ENCODE assay signal across 16 cellular contexts in the genomic region with DNA sequence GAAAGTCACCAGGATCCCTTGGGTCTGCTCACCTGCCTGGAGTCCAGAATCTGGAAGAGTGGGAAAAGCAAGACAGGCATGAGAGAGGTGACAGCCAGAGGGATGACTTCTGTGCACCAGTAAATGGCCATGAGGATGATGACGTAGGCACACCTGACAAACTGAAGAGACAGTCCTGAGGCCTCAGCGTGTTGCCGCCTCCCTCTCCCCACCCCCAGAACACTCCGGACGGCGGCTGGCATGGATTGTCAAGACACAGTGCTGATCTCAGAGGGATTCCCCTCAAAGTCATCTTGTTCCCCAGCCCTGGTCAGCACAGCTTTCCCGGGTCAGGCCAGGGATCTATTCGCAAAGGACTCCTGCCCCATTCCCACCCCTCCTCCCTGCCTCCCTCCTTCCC. TPM values are rescaled to one million over a fixed set of nuclear protein-coding genes. Genes with fewer than 3 reads are reported as not detected.
A peak's percentile ranks its signal among the peaks of the same experiment; 100 is the strongest.
DNase-seq lines count a peak whose midpoint lies in the region; ATAC-seq and TF ChIP-seq lines count a peak whose summit lies in the region.
"Had no signal": no experiment of that assay in that cellular context is flagged by ENCODE, and none has a peak within 500 bp of the region (broad histone marks: within the 10 kb centered on the region; RNA-seq: fewer than 3 reads in every experiment).

No MANE protein-coding gene starts in this region.

- H3K4me1 ChIP-seq in liver (ENCODE audit: control insufficient read depth in 4 of 4, insufficient read depth in 4 of 4, low read length in 3 of 4) (peaks cover 16 to 81% (median 63%) of the 10 kb centered on the region in 4 donors), SJCRH30 (no peaks in the 10 kb centered on the region)

- H3K9me3 Mint-ChIP-seq in progenitor cell of endocrine pancreas (ENCODE audit: low read depth), result no peaks in the 10 kb centered on the region
- H3K9me3 Mint-ChIP-seq: H9, IgD-negative memory B cell had no signal

- DNase-seq in activated CD8-positive, alpha-beta memory T cell treated with anti-CD3 and anti-CD28 coated beads, Interleukin-2, amount 50 U/mL, for 48 hours, result peak; percentile 34
- no peak for DNase-seq in activated CD8-positive, alpha-beta memory T cell treated with anti-CD3 and anti-CD28 coated beads for 24 hours
- DNase-seq in progenitor cell of endocrine pancreas (ENCODE audit: low spot score, unreplicated experiment), result no peak
- DNase-seq in SJCRH30, result no peak
- DNase-seq: 8988T, AML-193, DMS53, GF-D8, GOT3, H9 had no signal

- H3K9me3 ChIP-seq in liver (ENCODE audit: control insufficient read depth in 4 of 4, low read length in 3 of 4), result no peaks in the 10 kb centered on the region
- H3K9me3 ChIP-seq in SJCRH30 (replicated peaks), result no peaks in the 10 kb centered on the region
- H3K9me3 ChIP-seq: BLaER1 had no signal

- ATAC-seq in HG02642 (IDR thresholded peaks at IDR 0.05; ENCODE audit: poor library complexity, unreplicated experiment), result no peak
- ATAC-seq in HG03432 (IDR thresholded peaks at IDR 0.05; ENCODE audit: unreplicated experiment), result no peak

- TF ChIP-seq CTCF in liver (IDR thresholded peaks at IDR 0.05; ENCODE audit: low read depth, low read length, missing input control), result no peak
- no peak for TF ChIP-seq CTCF in progenitor cell of endocrine pancreas (IDR thresholded peaks at IDR 0.05; ENCODE audit: unreplicated experiment)

- peaks cover 1% of the 10 kb centered on the region for H3K4me1 Mint-ChIP-seq in progenitor cell of endocrine pancreas (ENCODE audit: low read depth)
- H3K4me1 Mint-ChIP-seq: IgD-negative memory B cell had no signal

- 66% methylated on average over 8 of the region's 8 CpGs for WGBS in liver

- TF ChIP-seq RAD21 in liver (IDR thresholded peaks at IDR 0.05), result no peak

- H3K27me3 ChIP-seq in liver (ENCODE audit: control insufficient read depth in 4 of 4, insufficient read depth in 4 of 4, low read length in 3 of 4) (no peaks in the 10 kb centered on the region), SJCRH30 (no peaks in the 10 kb centered on the region)

- H3K27ac ChIP-seq in liver (ENCODE audit: low read depth in 1 of 2, low read length in 2 of 2) (peak overlapping the region; percentile 79 to 97), SJCRH30 (no peak overlapping the region)
- H3K27ac ChIP-seq: BLaER1 had no signal

- peak overlapping the region in 1 of 2 donors; percentile 77 for H3K9ac ChIP-seq in liver (ENCODE audit: low read depth in 1 of 2, low read length in 2 of 2)
- H3K9ac ChIP-seq: BLaER1 had no signal

- H3K36me3 ChIP-seq in liver (ENCODE audit: control insufficient read depth in 4 of 4, insufficient read depth in 3 of 4, low read depth in 1 of 4, low read length in 3 of 4), result peaks cover 0 to 14% (median 5%) of the 10 kb centered on the region in 4 donors
- no peaks in the 10 kb centered on the region for H3K36me3 ChIP-seq in SJCRH30
- H3K36me3 ChIP-seq: BLaER1 had no signal

- H3K4me3 ChIP-seq in liver (ENCODE audit: low read depth in 1 of 3, low read length in 3 of 3), result no peak overlapping the region
- H3K4me3 ChIP-seq in SJCRH30, result no peak overlapping the region
- H3K4me3 ChIP-seq: BLaER1 had no signal

- peaks cover 73% of the 10 kb centered on the region for H3K27me3 Mint-ChIP-seq in progenitor cell of endocrine pancreas

- H3K4me3 Mint-ChIP-seq in progenitor cell of endocrine pancreas (ENCODE audit: low read depth), result no peak overlapping the region
- H3K4me3 Mint-ChIP-seq: H9 had no signal

- no peaks in the 10 kb centered on the region for H3K36me3 Mint-ChIP-seq in progenitor cell of endocrine pancreas (ENCODE audit: insufficient read depth)
- H3K36me3 Mint-ChIP-seq: IgD-negative memory B cell had no signal

- peak overlapping the region; percentile 52 for H3K27ac Mint-ChIP-seq in progenitor cell of endocrine pancreas

TF ChIP-seq in liver, 16 proteins besides CTCF, POLR2A, EP300 and RAD21:
- no peak for TF ChIP-seq RXRA (IDR thresholded peaks at IDR 0.05)
- TF ChIP-seq HNF4G (IDR thresholded peaks at IDR 0.05), result no peak
- TF ChIP-seq FOXA1 (IDR thresholded peaks at IDR 0.05), result peak; percentile 5

RNA-seq across cellular contexts. Expression of a gene that starts 6.2 kb away (rescaled TPM):
- 100 to 1,000 TPM in 1 of 2 donors, 10 to 100 TPM in 1; 88.4 to 399 TPM for total RNA-seq in liver
- polyA plus RNA-seq in liver, result 100 to 1,000 TPM; 159 to 329 TPM
- total RNA-seq in progenitor cell of endocrine pancreas, result 0.93 and 1.1 TPM in 2 replicates
- total RNA-seq in SJCRH30 (2014; rRNA removed; shearing (Covaris generic)), result not detected in 2 replicates
- total RNA-seq: HT-29 had no signal

RNA-seq across cellular contexts. Expression of a gene that starts 48.9 kb away (rescaled TPM):
- total RNA-seq in liver, result 10 to 100 TPM in 1 of 2 donors, 1 to 10 TPM in 1; 6.7 to 33.9 TPM
- polyA plus RNA-seq in liver, result 10 to 100 TPM; 18.3 to 20.2 TPM
- not detected in 2 replicates for total RNA-seq in progenitor cell of endocrine pancreas
- total RNA-seq in SJCRH30 (2014; rRNA removed; shearing (Covaris generic)), result 0.04 TPM in 1 of 2 replicates, not detected in the other
- total RNA-seq: H9 had no signal

RNA-seq across cellular contexts. Expression of a gene that starts 55.4 kb away (rescaled TPM):
- 1 to 10 TPM in 1 of 2 donors, under 1 TPM in 1; 0.56 to 2.2 TPM for total RNA-seq in liver
- 10 to 100 TPM in 1 of 2 donors, 1 to 10 TPM in 1; 3.3 to 33.2 TPM for polyA plus RNA-seq in liver
- total RNA-seq in progenitor cell of endocrine pancreas, result 6.1 TPM in 2 replicates
- total RNA-seq in SJCRH30 (2014; rRNA removed; shearing (Covaris generic)), result 1.4 and 1.9 TPM in 2 replicates

RNA-seq across cellular contexts. Expression of a gene that starts 55.6 kb away (rescaled TPM):
- total RNA-seq in liver, result 10 to 100 TPM in 1 of 2 donors, 1 to 10 TPM in 1; 6.9 to 10.4 TPM
- polyA plus RNA-seq in liver, result 10 to 100 TPM in 1 of 2 donors, 1 to 10 TPM in 1; 7.0 to 29.8 TPM
- 17.8 and 18.2 TPM in 2 replicates for total RNA-seq in progenitor cell of endocrine pancreas
- total RNA-seq in SJCRH30 (2014; rRNA removed; shearing (Covaris generic)), result 20.1 and 22.1 TPM in 2 replicates

Comparison
In these comparisons a context has a peak if more than half of its experiments do, and no peak if none do; other contexts are left out.
1. RNA of a gene that starts 6.2 kb away (total RNA-seq): 88.4 to 399 TPM in liver; 0.93 to 1.1 TPM in progenitor cell of endocrine pancreas and not detected in SJCRH30; every median in the first group is over 10 times any median in the second.